ENCODE assay signal across 25 cellular contexts in genomic region chr22:27173530-27173929, GRCh38.
"Had no signal": no experiment of that assay in that cellular context is flagged by ENCODE, and none has a peak within 500 bp of the region (broad histone marks: within the 10 kb centered on the region; RNA-seq: fewer than 3 reads in every experiment).

No MANE protein-coding gene starts in this region.

- H3K4me3 ChIP-seq: ascending aorta, coronary artery, heart left ventricle had no signal

- H3K4me1 ChIP-seq: heart left ventricle had no signal

- ATAC-seq: activated CD8-positive, alpha-beta T cell treated with anti-CD3 and anti-CD28 coated beads for 36 hours; activated naive CD4-positive, alpha-beta T cell treated with anti-CD3 and anti-CD28 coated beads, Interleukin-2, amount 50 U/mL, for 72 hours; activated T-cell treated with anti-CD3 and anti-CD28 coated beads, Interleukin-2, amount 50 U/mL, for 4 hours; activated T-helper 17 cell treated with anti-CD3 and anti-CD28 coated beads, Interleukin-2, amount 50 U/mL, for 72 hours; esophagus mucosa; WTC11 had no signal

- H3K27ac ChIP-seq: ascending aorta, brain microvascular endothelial cell, coronary artery, heart left ventricle had no signal

- H3K36me3 ChIP-seq: ascending aorta, brain microvascular endothelial cell, heart left ventricle had no signal

- FAIRE-seq: bronchial epithelial cell, endometrium, frontal cortex had no signal

- DNase-seq: activated CD4-positive, alpha-beta T cell treated with anti-CD3 and anti-CD28 coated beads for 1 hour; activated CD4-positive, alpha-beta T cell treated with anti-CD3 and anti-CD28 coated beads for 4 hours; activated CD4-positive, alpha-beta T cell treated with anti-CD3 and anti-CD28 coated beads, Interleukin-2, amount 10 ng/mL, durations not matched to agents 7 days and 5 days; activated CD4-positive, alpha-beta T cell treated with anti-CD3 and anti-CD28 coated beads, Interleukin-2, amount 50 U/mL, for 48 hours; activated CD8-positive, alpha-beta memory T cell treated with anti-CD3 and anti-CD28 coated beads for 24 hours; activated CD8-positive, alpha-beta T cell treated with anti-CD3 and anti-CD28 coated beads for 36 hours; activated effector memory CD4-positive, alpha-beta T cell treated with anti-CD3 and anti-CD28 coated beads, Interleukin-2, amount 50 U/mL, for 16 hours; activated naive CD4-positive, alpha-beta T cell treated with anti-CD3 and anti-CD28 coated beads for 36 hours; activated naive CD8-positive, alpha-beta T cell treated with anti-CD3 and anti-CD28 coated beads, Interleukin-2, amount 10 ng/mL, durations not matched to agents 7 days and 5 days; activated T-cell treated with anti-CD3 and anti-CD28 coated beads, Interleukin-2, amount 50 U/mL, for 4 hours; brain microvascular endothelial cell; effector CD8-positive, alpha-beta T cell; foreskin fibroblast; glutamatergic neuron; heart left ventricle; T-helper 2 cell had no signal

- H3K27me3 ChIP-seq: ascending aorta, brain microvascular endothelial cell had no signal

- H3K9me3 ChIP-seq: ascending aorta, heart left ventricle had no signal
